In the genomic region with DNA sequence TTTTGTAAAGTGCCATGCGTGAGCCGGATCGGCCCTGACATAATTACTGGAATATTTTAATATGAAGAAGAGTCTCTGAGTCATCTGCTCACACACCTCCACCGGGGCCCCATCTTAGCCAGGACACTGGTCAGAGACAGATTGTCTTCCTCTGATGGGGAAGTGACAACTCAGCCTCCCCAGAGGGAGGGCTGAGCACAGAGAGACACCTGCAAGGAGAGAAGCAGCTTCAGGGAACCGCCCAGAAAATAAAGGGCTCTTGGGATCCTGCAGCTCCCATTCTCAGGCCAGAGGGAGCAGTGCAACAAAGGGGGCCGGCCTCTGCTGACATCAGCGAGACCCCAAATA, we compare ENCODE assay signal across 24 cellular contexts.
DNase-seq lines count a peak whose midpoint lies in the region; ATAC-seq and TF ChIP-seq lines count a peak whose summit lies in the region.
"Had no signal": no experiment of that assay in that cellular context is flagged by ENCODE, and none has a peak within 500 bp of the region (broad histone marks: within the 10 kb centered on the region; RNA-seq: fewer than 3 reads in every experiment).

No MANE protein-coding gene starts in this region.

- peaks cover 4% of the 10 kb centered on the region for H3K9me3 Mint-ChIP-seq in neural progenitor cell
- no peaks in the 10 kb centered on the region for H3K9me3 Mint-ChIP-seq in activated CD4-positive, alpha-beta T cell treated with anti-CD3 and anti-CD28 coated beads for 36 hours (ENCODE audit: low read depth)
- no peaks in the 10 kb centered on the region for H3K9me3 Mint-ChIP-seq in T-helper 2 cell treated with Interferon-gamma antibody and Interleukin-4, amounts not matched to agents 5 μg/mL and 100 μg/mL, for 36 hours
- H3K9me3 Mint-ChIP-seq: activated naive CD8-positive, alpha-beta T cell treated with anti-CD3 and anti-CD28 coated beads, Interleukin-2, amount 50 U/mL, for 24 hours had no signal

- no peaks in the 10 kb centered on the region for H3K9me3 ChIP-seq in BLaER1 treated with 17β-estradiol and CSF1 and Interleukin-3, amounts not matched to agents 10 nM and 100 nM (replicated peaks in 1 of 11)
- H3K9me3 ChIP-seq in neural progenitor cell (ENCODE audit: low read depth) (no peaks in the 10 kb centered on the region), adrenal gland (replicated peaks in 1 of 3) (no peaks in the 10 kb centered on the region)
- H3K9me3 ChIP-seq: Caco-2, SJCRH30, upper lobe of left lung had no signal

- H3K4me1 Mint-ChIP-seq in neural progenitor cell: peaks cover 44% of the 10 kb centered on the region
- peaks cover 5% of the 10 kb centered on the region for H3K4me1 Mint-ChIP-seq in activated CD4-positive, alpha-beta T cell treated with anti-CD3 and anti-CD28 coated beads for 36 hours
- H3K4me1 Mint-ChIP-seq in T-helper 2 cell treated with Interferon-gamma antibody and Interleukin-4, amounts not matched to agents 5 μg/mL and 100 μg/mL, for 36 hours (ENCODE audit: low read depth): peaks cover 17% of the 10 kb centered on the region

- H3K4me3 ChIP-seq in BLaER1 treated with 17β-estradiol and CSF1 and Interleukin-3, amounts not matched to agents 10 nM and 100 nM: no peak overlapping the region
- H3K4me3 ChIP-seq in neural progenitor cell (no peak overlapping the region), adrenal gland (no peak overlapping the region)
- H3K4me3 ChIP-seq: SJCRH30, smooth muscle cell, upper lobe of left lung had no signal

- peak overlapping the region in 2 of 11 experiments; percentile 23 to 26; a peak in 3 of 22 replicates for H3K27ac ChIP-seq in BLaER1 treated with 17β-estradiol and CSF1 and Interleukin-3, amounts not matched to agents 10 nM and 100 nM
- H3K27ac ChIP-seq in neural progenitor cell (no peak overlapping the region), adrenal gland (no peak overlapping the region)
- H3K27ac ChIP-seq: SJCRH30, upper lobe of left lung had no signal

- intact Hi-C loops in activated CD4-positive, alpha-beta T cell treated with anti-CD3 and anti-CD28 coated beads for 36 hours (cut with DNase I, micrococcal nuclease): no loop called here
- intact Hi-C loops in adrenal gland (cut with DNase I): no loop called here

- H4K20me1 ChIP-seq in BLaER1 treated with 17β-estradiol and CSF1 and Interleukin-3, amounts not matched to agents 10 nM and 100 nM: no peaks in the 10 kb centered on the region
- no peaks in the 10 kb centered on the region for H4K20me1 ChIP-seq in neural progenitor cell (ENCODE audit: low read depth)

- H3K36me3 Mint-ChIP-seq in neural progenitor cell: no peaks in the 10 kb centered on the region
- no peaks in the 10 kb centered on the region for H3K36me3 Mint-ChIP-seq in activated CD4-positive, alpha-beta T cell treated with anti-CD3 and anti-CD28 coated beads for 36 hours (ENCODE audit: low read depth)
- H3K36me3 Mint-ChIP-seq in T-helper 2 cell treated with Interferon-gamma antibody and Interleukin-4, amounts not matched to agents 5 μg/mL and 100 μg/mL, for 36 hours (ENCODE audit: low read depth): no peaks in the 10 kb centered on the region
- H3K36me3 Mint-ChIP-seq: brain had no signal

- peak overlapping the region in 2 of 11 experiments; percentile 19; a peak in 2 of 22 replicates for H3K9ac ChIP-seq in BLaER1 treated with 17β-estradiol and CSF1 and Interleukin-3, amounts not matched to agents 10 nM and 100 nM
- H3K9ac ChIP-seq in neural progenitor cell: no peak overlapping the region

- peaks cover 8% of the 10 kb centered on the region for H3K27me3 Mint-ChIP-seq in neural progenitor cell (ENCODE audit: insufficient read depth, low read depth)
- peaks cover 10% of the 10 kb centered on the region for H3K27me3 Mint-ChIP-seq in activated CD4-positive, alpha-beta T cell treated with anti-CD3 and anti-CD28 coated beads for 36 hours
- H3K27me3 Mint-ChIP-seq in T-helper 2 cell treated with Interferon-gamma antibody and Interleukin-4, amounts not matched to agents 5 μg/mL and 100 μg/mL, for 36 hours (ENCODE audit: low read depth): peaks cover 15% of the 10 kb centered on the region
- H3K27me3 Mint-ChIP-seq: brain had no signal

- no peaks in the 10 kb centered on the region for H3K36me3 ChIP-seq in BLaER1 treated with 17β-estradiol and CSF1 and Interleukin-3, amounts not matched to agents 10 nM and 100 nM
- H3K36me3 ChIP-seq in neural progenitor cell (no peaks in the 10 kb centered on the region), adrenal gland (replicated peaks in 1 of 2) (no peaks in the 10 kb centered on the region)
- H3K36me3 ChIP-seq: SJCRH30, upper lobe of left lung had no signal

- H3K79me2 ChIP-seq in neural progenitor cell (ENCODE audit: low read depth): no peaks in the 10 kb centered on the region

- peak; percentile 64 for DNase-seq in NCI-H69 (lab: John Stamatoyannopoulos, UW)
- DNase-seq in neural progenitor cell (ENCODE audit: low spot score): peak; percentile 48
- DNase-seq in activated CD4-positive, alpha-beta T cell treated with anti-CD3 and anti-CD28 coated beads for 36 hours: no peak
- no peak for DNase-seq in T-helper 2 cell treated with Interferon-gamma antibody and Interleukin-4, amounts not matched to agents 5 μg/mL and 100 μg/mL, for 36 hours (ENCODE audit: low spot score)
- no peak for DNase-seq in adrenal gland
- DNase-seq: activated CD4-positive, alpha-beta T cell treated with anti-CD3 and anti-CD28 coated beads for 1 hour; activated gamma-delta T cell; activated naive CD8-positive, alpha-beta T cell treated with anti-CD3 and anti-CD28 coated beads, Interleukin-2, amount 50 U/mL, for 24 hours; Caco-2; effector CD8-positive, alpha-beta T cell; HCEC 1CT; IMR-90; left cardiac atrium; mammary epithelial cell; NCI-H2081; NCI-H446 treated with DMSO at 0.1 percent for 48 hours; SJCRH30; stimulated activated CD4-positive, alpha-beta T cell treated with anti-CD3 and anti-CD28 coated beads, Interleukin-2, amount 100 ng/mL, for 24 hours had no signal

- 62 to 78% (median 65%) methylated on average over 6 to 7 of the region's 7 CpGs for WGBS in adrenal gland, 4 donors

- H3K27me3 ChIP-seq in BLaER1 treated with 17β-estradiol and CSF1 and Interleukin-3, amounts not matched to agents 10 nM and 100 nM: no peaks in the 10 kb centered on the region; a peak in 1 of 22 replicates
- H3K27me3 ChIP-seq in neural progenitor cell (no peaks in the 10 kb centered on the region), adrenal gland (peaks cover 3% of the 10 kb centered on the region)
- H3K27me3 ChIP-seq: SJCRH30, upper lobe of left lung had no signal

- peak overlapping the region; percentile 5 to 91 (median 69); a peak in 20 of 22 replicates for H3K4me2 ChIP-seq in BLaER1 treated with 17β-estradiol and CSF1 and Interleukin-3, amounts not matched to agents 10 nM and 100 nM
- H3K4me2 ChIP-seq in neural progenitor cell: peak overlapping the region; percentile 24
- H3K4me2 ChIP-seq: smooth muscle cell had no signal

- H3K27ac Mint-ChIP-seq in neural progenitor cell: peak overlapping the region; percentile 86
- no peak overlapping the region for H3K27ac Mint-ChIP-seq in activated CD4-positive, alpha-beta T cell treated with anti-CD3 and anti-CD28 coated beads for 36 hours
- no peak overlapping the region for H3K27ac Mint-ChIP-seq in T-helper 2 cell treated with Interferon-gamma antibody and Interleukin-4, amounts not matched to agents 5 μg/mL and 100 μg/mL, for 36 hours
- H3K27ac Mint-ChIP-seq: activated naive CD8-positive, alpha-beta T cell treated with anti-CD3 and anti-CD28 coated beads, Interleukin-2, amount 50 U/mL, for 24 hours had no signal

- TF ChIP-seq CTCF in neural progenitor cell (IDR thresholded peaks at IDR 0.05): peak; percentile 4
- no peak for TF ChIP-seq CTCF in adrenal gland (IDR thresholded peaks at IDR 0.05)

- peak; percentile 35 for ATAC-seq in GM21576 (IDR thresholded peaks at IDR 0.05; ENCODE audit: unreplicated experiment)
- ATAC-seq in activated CD4-positive, alpha-beta T cell treated with anti-CD3 and anti-CD28 coated beads for 36 hours: no peak
- no peak for ATAC-seq in GM18909 (IDR thresholded peaks at IDR 0.05; ENCODE audit: poor library complexity, unreplicated experiment)
- ATAC-seq: activated naive CD8-positive, alpha-beta T cell treated with anti-CD3 and anti-CD28 coated beads, Interleukin-2, amount 50 U/mL, for 24 hours; left cardiac atrium had no signal

- H3K4me1 ChIP-seq in BLaER1 treated with 17β-estradiol and CSF1 and Interleukin-3, amounts not matched to agents 10 nM and 100 nM: peaks cover 29 to 79% (median 66%) of the 10 kb centered on the region in 10 experiments
- H3K4me1 ChIP-seq in neural progenitor cell: peaks cover 27% of the 10 kb centered on the region
- no peaks in the 10 kb centered on the region for H3K4me1 ChIP-seq in adrenal gland (replicated peaks in 1 of 2)
- H3K4me1 ChIP-seq: Caco-2, SJCRH30, upper lobe of left lung had no signal

- POLR2A ChIA-PET in activated CD4-positive, alpha-beta T cell treated with anti-CD3 and anti-CD28 coated beads for 36 hours (lab: Charles Lee): no interaction called here

- H3K4me3 Mint-ChIP-seq in neural progenitor cell: no peak overlapping the region
- H3K4me3 Mint-ChIP-seq in activated CD4-positive, alpha-beta T cell treated with anti-CD3 and anti-CD28 coated beads for 36 hours: no peak overlapping the region
- no peak overlapping the region for H3K4me3 Mint-ChIP-seq in T-helper 2 cell treated with Interferon-gamma antibody and Interleukin-4, amounts not matched to agents 5 μg/mL and 100 μg/mL, for 36 hours
- H3K4me3 Mint-ChIP-seq: activated naive CD8-positive, alpha-beta T cell treated with anti-CD3 and anti-CD28 coated beads, Interleukin-2, amount 50 U/mL, for 24 hours; brain had no signal

- H2AFZ ChIP-seq in neural progenitor cell (replicated peaks): peak overlapping the region; percentile 10

- peaks cover 16% of the 10 kb centered on the region for H3F3A ChIP-seq in neural progenitor cell (ENCODE audit: low read depth)

- no peak for TF ChIP-seq POLR2A in adrenal gland (IDR thresholded peaks at IDR 0.05)

- CTCF ChIA-PET in activated CD4-positive, alpha-beta T cell treated with anti-CD3 and anti-CD28 coated beads for 36 hours (lab: Charles Lee): no interaction called here

Comparison
In these comparisons a context has a peak if more than half of its experiments do, and no peak if none do; other contexts are left out.
1. DNase-seq: peak in NCI-H69 (single experiment) and neural progenitor cell (single experiment); none in activated CD4-positive, alpha-beta T cell treated with anti-CD3 and anti-CD28 coated beads for 36 hours (single experiment), T-helper 2 cell treated with Interferon-gamma antibody and Interleukin-4, amounts not matched to agents 5 μg/mL and 100 μg/mL, for 36 hours (single experiment) and adrenal gland (0 of 7).